Comparison of ENCODE assay signal across 8 cellular contexts in genomic region chr5:40841068-40841805, GRCh38. TPM values are rescaled to one million over a fixed set of nuclear protein-coding genes. Genes with fewer than 3 reads are reported as not detected.
DNase-seq lines count a peak whose midpoint lies in the region; ATAC-seq and TF ChIP-seq lines count a peak whose summit lies in the region.

A gene with protein sequence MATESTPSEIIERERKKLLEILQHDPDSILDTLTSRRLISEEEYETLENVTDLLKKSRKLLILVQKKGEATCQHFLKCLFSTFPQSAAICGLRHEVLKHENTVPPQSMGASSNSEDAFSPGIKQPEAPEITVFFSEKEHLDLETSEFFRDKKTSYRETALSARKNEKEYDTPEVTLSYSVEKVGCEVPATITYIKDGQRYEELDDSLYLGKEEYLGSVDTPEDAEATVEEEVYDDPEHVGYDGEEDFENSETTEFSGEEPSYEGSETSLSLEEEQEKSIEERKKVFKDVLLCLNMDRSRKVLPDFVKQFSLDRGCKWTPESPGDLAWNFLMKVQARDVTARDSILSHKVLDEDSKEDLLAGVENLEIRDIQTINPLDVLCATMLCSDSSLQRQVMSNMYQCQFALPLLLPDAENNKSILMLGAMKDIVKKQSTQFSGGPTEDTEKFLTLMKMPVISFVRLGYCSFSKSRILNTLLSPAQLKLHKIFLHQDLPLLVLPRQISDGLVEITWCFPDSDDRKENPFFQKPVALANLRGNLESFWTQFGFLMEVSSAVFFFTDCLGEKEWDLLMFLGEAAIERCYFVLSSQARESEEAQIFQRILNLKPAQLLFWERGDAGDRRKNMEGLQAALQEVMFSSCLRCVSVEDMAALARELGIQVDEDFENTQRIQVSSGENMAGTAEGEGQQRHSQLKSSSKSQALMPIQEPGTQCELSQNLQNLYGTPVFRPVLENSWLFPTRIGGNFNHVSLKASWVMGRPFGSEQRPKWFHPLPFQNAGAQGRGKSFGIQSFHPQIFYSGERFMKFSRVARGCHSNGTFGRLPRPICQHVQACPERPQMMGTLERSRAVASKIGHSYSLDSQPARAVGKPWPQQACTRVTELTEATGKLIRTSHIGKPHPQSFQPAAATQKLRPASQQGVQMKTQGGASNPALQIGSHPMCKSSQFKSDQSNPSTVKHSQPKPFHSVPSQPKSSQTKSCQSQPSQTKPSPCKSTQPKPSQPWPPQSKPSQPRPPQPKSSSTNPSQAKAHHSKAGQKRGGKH (plus strand): TSS chr5:40841367. CDS start chr5:40841383, 16 bp downstream.

- TF ChIP-seq EP300 in esophagus muscularis mucosa (IDR thresholded peaks at IDR 0.05) = no peak

- no peak for TF ChIP-seq POLR2A in esophagus muscularis mucosa (IDR thresholded peaks at IDR 0.05; ENCODE audit: low read depth)

- no peaks in the 10 kb centered on the region for H3K9me3 ChIP-seq in SJSA1 (replicated peaks)
- no peaks in the 10 kb centered on the region for H3K9me3 ChIP-seq in esophagus muscularis mucosa
- H3K9me3 ChIP-seq in neutrophil = no peaks in the 10 kb centered on the region

- TF ChIP-seq CTCF in esophagus muscularis mucosa (IDR thresholded peaks at IDR 0.05) (no peak), neutrophil (IDR thresholded peaks at IDR 0.05) (no peak)

- H3K36me3 ChIP-seq in SJSA1 = no peaks in the 10 kb centered on the region
- no peaks in the 10 kb centered on the region for H3K36me3 ChIP-seq in esophagus muscularis mucosa
- H3K36me3 ChIP-seq in neutrophil = peaks cover 10% of the 10 kb centered on the region

- intact Hi-C loops in esophagus muscularis mucosa (cut with DNase I) = no loop called here

- H3K4me1 ChIP-seq in SJSA1 (replicated peaks) (peaks cover 11% of the 10 kb centered on the region), esophagus muscularis mucosa (peaks cover 0 to 5% (median under 1%) of the 10 kb centered on the region in 4 donors), neutrophil (ENCODE audit: control insufficient read depth in 1 of 2, insufficient read depth in 1 of 2, low read depth in 1 of 2, low read length in 1 of 2) (peaks cover 75 to 83% of the 10 kb centered on the region in 2 experiments)

- H3K4me3 ChIP-seq in SJSA1 (peak within 1 kb of the TSS; percentile 40), esophagus muscularis mucosa (peak within 1 kb of the TSS; percentile 36 to 51 (median 43)), neutrophil (ENCODE audit: low read depth in 1 of 2, low read length in 1 of 2) (peak within 1 kb of the TSS; percentile 63)

- peak within 1 kb of the TSS; percentile 87 for H3K27ac ChIP-seq in SJSA1
- H3K27ac ChIP-seq in esophagus muscularis mucosa (replicated peaks in 1 of 4) = peak within 1 kb of the TSS; percentile 36 to 67 (median 58)
- peak within 1 kb of the TSS; percentile 76 for H3K27ac ChIP-seq in neutrophil

- no peaks in the 10 kb centered on the region for H3K27me3 ChIP-seq in SJSA1 (replicated peaks)
- H3K27me3 ChIP-seq in esophagus muscularis mucosa = peaks cover 0 to 15% (median 0%) of the 10 kb centered on the region in 4 donors
- no peaks in the 10 kb centered on the region for H3K27me3 ChIP-seq in neutrophil

- ATAC-seq in GM18867 (IDR thresholded peaks at IDR 0.05; ENCODE audit: unreplicated experiment) (peak; percentile 65), HG03039 (IDR thresholded peaks at IDR 0.05; ENCODE audit: unreplicated experiment) (peak; percentile 45)

- 34% methylated on average over 9 of the region's 9 CpGs for WGBS in esophagus muscularis mucosa

- DNase-seq in SJSA1 (ENCODE audit: low read depth in 1 of 2, low spot score in 2 of 2) = peak; percentile 41 to 76
- no peak for DNase-seq in esophagus muscularis mucosa (ENCODE audit: extremely low spot score)
- no peak for DNase-seq in epidermal melanocyte (ENCODE audit: insufficient read length, low spot score)
- DNase-seq in stimulated activated CD4-positive, alpha-beta T cell treated with anti-CD3 and anti-CD28 coated beads, Interleukin-4, amount 100 ng/mL, for 1 hour = no peak
- DNase-seq in activated CD8-positive, alpha-beta memory T cell treated with anti-CD3 and anti-CD28 coated beads for 24 hours = no peak

RNA-seq across cellular contexts. Expression of the gene that starts here (rescaled TPM):
- 4.3 and 6.6 TPM in 2 replicates for total RNA-seq in SJSA1 (2014; rRNA removed; shearing (Covaris generic))
- total RNA-seq in esophagus muscularis mucosa = 10 to 100 TPM in 1 of 4 donors, 1 to 10 TPM in 3; 5.4 to 10.1 (median 9.0) TPM

Comparison
In these comparisons a context has a peak if more than half of its experiments do, and no peak if none do; other contexts are left out.
1. DNase-seq: peak in SJSA1 (2 of 2); none in esophagus muscularis mucosa (single experiment), epidermal melanocyte (single experiment), stimulated activated CD4-positive, alpha-beta T cell treated with anti-CD3 and anti-CD28 coated beads, Interleukin-4, amount 100 ng/mL, for 1 hour (single experiment) and activated CD8-positive, alpha-beta memory T cell treated with anti-CD3 and anti-CD28 coated beads for 24 hours (single experiment).
2. Peak in every context shown above with its lines, with median percentiles within 50 percentile points of each other: H3K27ac ChIP-seq and H3K4me3 ChIP-seq.